24 cellular contexts compared by ENCODE assay signal in the genomic region with DNA sequence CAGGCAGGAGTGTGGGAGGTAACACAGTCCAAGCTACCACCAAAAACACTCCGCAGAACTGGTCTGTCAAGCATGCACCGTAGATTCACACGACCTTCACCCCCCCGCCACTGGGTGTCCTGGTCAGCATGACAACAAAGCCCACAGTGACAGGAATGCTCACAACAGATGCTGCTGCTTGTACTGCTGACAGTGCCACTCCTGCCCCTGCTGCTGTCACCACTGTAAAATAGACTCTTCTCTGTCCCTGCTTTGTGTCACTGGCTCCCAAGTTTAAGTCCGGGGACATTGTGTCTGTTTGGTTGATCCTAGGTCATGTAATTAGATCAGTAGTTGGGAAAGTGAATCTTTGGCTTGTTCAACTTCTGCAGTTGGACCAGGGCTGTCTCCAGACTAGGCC. TPM values are rescaled to one million over a fixed set of nuclear protein-coding genes. Genes with fewer than 3 reads are reported as not detected.
DNase-seq lines count a peak whose midpoint lies in the region; ATAC-seq, FAIRE-seq and TF ChIP-seq lines count a peak whose summit lies in the region.
"Had no signal": no experiment of that assay in that cellular context is flagged by ENCODE, and none has a peak within 500 bp of the region (broad histone marks: within the 10 kb centered on the region; RNA-seq: fewer than 3 reads in every experiment).

No MANE protein-coding gene starts in this region.

- no peaks in the 10 kb centered on the region for H3F3A ChIP-seq in SK-N-SH (replicated peaks; ENCODE audit: insufficient read depth)

- H3K27ac ChIP-seq in SK-N-SH (ENCODE audit: low read depth in 2 of 2, low read length in 1 of 2): no peak overlapping the region
- H3K27ac ChIP-seq in upper lobe of right lung: no peak overlapping the region
- H3K27ac ChIP-seq: adrenal gland, ovary had no signal

- no peaks in the 10 kb centered on the region for H4K20me1 ChIP-seq in SK-N-SH (ENCODE audit: insufficient read depth)

- H3K9me3 ChIP-seq in SK-N-SH: no peaks in the 10 kb centered on the region
- H3K9me3 ChIP-seq in upper lobe of right lung: no peaks in the 10 kb centered on the region
- H3K9me3 ChIP-seq: adrenal gland, ovary had no signal

- H3K27me3 ChIP-seq in SK-N-SH (ENCODE audit: insufficient read depth) (no peaks in the 10 kb centered on the region), bronchial epithelial cell (ENCODE audit: control insufficient read depth, insufficient read depth, low read length) (peaks cover 3% of the 10 kb centered on the region), upper lobe of right lung (no peaks in the 10 kb centered on the region)
- H3K27me3 ChIP-seq: adrenal gland, ovary had no signal

- H3K9ac ChIP-seq in SK-N-SH: no peak overlapping the region

- DNase-seq in SK-N-SH (peak; percentile 64), bronchial epithelial cell (ENCODE audit: low read depth) (no peak), left lobe of liver (ENCODE audit: low spot score) (no peak), upper lobe of right lung (no peak)
- no peak for DNase-seq in stimulated activated CD4-positive, alpha-beta T cell treated with anti-CD3 and anti-CD28 coated beads, Interleukin-2, amount 100 ng/mL, for 24 hours
- DNase-seq: activated CD4-positive, alpha-beta T cell treated with anti-CD3 and anti-CD28 coated beads, Interleukin-2, amount 50 U/mL, for 48 hours; activated gamma-delta T cell treated with Interleukin-2 at 50 U/mL for 16 hours; dermis blood vessel endothelial cell; foreskin melanocyte; GF-D8; NCI-H2029; NCI-H446; ovary; stimulated activated CD4-positive, alpha-beta T cell treated with anti-CD3 and anti-CD28 coated beads, Interleukin-4, amount 100 ng/mL, for 24 hours; T-helper 17 cell had no signal

- H3K4me2 ChIP-seq in SK-N-SH: no peak overlapping the region

- no peak for TF ChIP-seq EP300 in SK-N-SH (IDR thresholded peaks at IDR 0.05; ENCODE audit: borderline replicate concordance in 1 of 2, low read depth in 1 of 2, low read length in 1 of 2)

- no peak for TF ChIP-seq CTCF in SK-N-SH (IDR thresholded peaks at IDR 0.05)
- no peak for TF ChIP-seq CTCF in bronchial epithelial cell (IDR thresholded peaks at IDR 0.05; ENCODE audit: insufficient read depth, low read length, severe bottlenecking)
- no peak for TF ChIP-seq CTCF in upper lobe of right lung (IDR thresholded peaks at IDR 0.05)

- no peaks in the 10 kb centered on the region for H3K36me3 ChIP-seq in SK-N-SH (replicated peaks in 1 of 2; ENCODE audit: control insufficient read depth in 1 of 2, insufficient read depth in 2 of 2, low read length in 1 of 2)
- no peaks in the 10 kb centered on the region for H3K36me3 ChIP-seq in bronchial epithelial cell (ENCODE audit: control insufficient read depth, insufficient read depth, low read length)
- H3K36me3 ChIP-seq in upper lobe of right lung: no peaks in the 10 kb centered on the region
- H3K36me3 ChIP-seq: adrenal gland, ovary had no signal

- intact Hi-C loops in upper lobe of right lung (cut with DNase I): no loop called here

- no peak overlapping the region for H2AFZ ChIP-seq in SK-N-SH (ENCODE audit: low read depth)

- ATAC-seq in SK-N-SH treated with all-trans-retinoic acid at 6 μM for 48 hours: no peak
- ATAC-seq in left lobe of liver: peak; percentile 63
- peak; percentile 39 for ATAC-seq in upper lobe of right lung
- ATAC-seq in GM19397 (IDR thresholded peaks at IDR 0.05; ENCODE audit: unreplicated experiment): no peak
- no peak for ATAC-seq in GM18873 (IDR thresholded peaks at IDR 0.05; ENCODE audit: low FRiP score, unreplicated experiment)
- ATAC-seq: GM12878, T-helper 17 cell had no signal

- 36% methylated on average over 3 of the region's 5 CpGs for WGBS in SK-N-SH (ENCODE audit: low lambda C conversion rate)

- POLR2A ChIA-PET in SK-N-SH (lab: Yijun Ruan, JAX): no interaction called here

- no peak for TF ChIP-seq RAD21 in SK-N-SH (IDR thresholded peaks at IDR 0.05; ENCODE audit: low read length)

- CTCF ChIA-PET in SK-N-SH (lab: Yijun Ruan, JAX): interaction anchor here (1.0 kb wide), 1 partner anchor 259 kb away, joined by 3 read pairs; no protein-coding TSS in a partner anchor

- H3K4me3 ChIP-seq in SK-N-SH (ENCODE audit: low read depth in 2 of 2, low read length in 1 of 2): no peak overlapping the region
- no peak overlapping the region for H3K4me3 ChIP-seq in bronchial epithelial cell (ENCODE audit: low read depth, low read length)
- H3K4me3 ChIP-seq in upper lobe of right lung: no peak overlapping the region
- H3K4me3 ChIP-seq: adrenal gland, GM12878, ovary had no signal

- H3K4me1 ChIP-seq in SK-N-SH (ENCODE audit: control insufficient read depth in 1 of 2, insufficient read depth in 2 of 2, low read depth in 1 of 2, low read length in 1 of 2) (peaks cover 0 to 3% of the 10 kb centered on the region in 2 experiments; a peak in 1 of 4 replicates), upper lobe of right lung (no peaks in the 10 kb centered on the region)
- H3K4me1 ChIP-seq: adrenal gland had no signal

- H3K79me2 ChIP-seq in SK-N-SH (ENCODE audit: insufficient read depth): no peaks in the 10 kb centered on the region

- FAIRE-seq in bronchial epithelial cell (lab: Jason Lieb, UNC): peak; percentile 32
- FAIRE-seq: GM12878 had no signal

- H3K9me2 ChIP-seq in SK-N-SH: no peaks in the 10 kb centered on the region

TF ChIP-seq in SK-N-SH treated with all-trans-retinoic acid at 6 μM for 48 hours, 23 proteins besides CTCF, POLR2A, EP300 and RAD21:
- no peak for TF ChIP-seq RARB (CRISPR knock-in tag; IDR thresholded peaks at IDR 0.05)
- TF ChIP-seq ISL1 (CRISPR knock-in tag; IDR thresholded peaks at IDR 0.05): no peak
- no peak for TF ChIP-seq OSR1 (CRISPR knock-in tag; IDR thresholded peaks at IDR 0.05)
- TF ChIP-seq ZFP3 (CRISPR knock-in tag; IDR thresholded peaks at IDR 0.05): no peak

RNA-seq across cellular contexts. Expression of a gene that starts 7.0 kb away (rescaled TPM):
- not detected in 2 replicates for polyA plus RNA-seq in SK-N-SH (2012; rRNA removed)
- polyA plus RNA-seq in SK-N-SH (2012; cell fraction: cytosol; rRNA removed): not detected in 2 replicates
- not detected in 2 replicates for polyA plus RNA-seq in SK-N-SH (2012; cell fraction: nucleus; rRNA removed)
- total RNA-seq in bronchial epithelial cell (not detected in 2 replicates), left lobe of liver (not detected), upper lobe of right lung (not detected)
- total RNA-seq: adrenal gland, dermis blood vessel endothelial cell, GM12878, liver, ovary, skeletal muscle tissue, T-helper 17 cell, ureter had no signal
- polyA plus RNA-seq: adrenal gland, CD14-positive monocyte, GM12878, liver, ovary had no signal

RNA-seq across cellular contexts. Expression of a gene that starts 22.6 kb away (rescaled TPM):
- not detected in 2 replicates for polyA plus RNA-seq in SK-N-SH (2012; rRNA removed)
- 0.01 TPM in 1 of 2 replicates, not detected in the other for polyA plus RNA-seq in SK-N-SH (2012; cell fraction: cytosol; rRNA removed)
- polyA plus RNA-seq in SK-N-SH (2012; cell fraction: nucleus; rRNA removed): 0.05 TPM in 1 of 2 replicates, not detected in the other
- total RNA-seq in bronchial epithelial cell (not detected in 2 replicates), left lobe of liver (1.9 TPM), upper lobe of right lung (29.9 TPM)
- total RNA-seq: GM12878, T-helper 17 cell had no signal
- polyA plus RNA-seq: CD14-positive monocyte, GM12878 had no signal

RNA-seq across cellular contexts. Expression of a gene that starts 37.5 kb away (rescaled TPM):
- polyA plus RNA-seq in SK-N-SH (2012; rRNA removed): 4.1 and 5.6 TPM in 2 replicates
- 1.8 and 2.2 TPM in 2 replicates for polyA plus RNA-seq in SK-N-SH (2012; cell fraction: cytosol; rRNA removed)
- 23.5 and 27.7 TPM in 2 replicates for polyA plus RNA-seq in SK-N-SH (2012; cell fraction: nucleus; rRNA removed)
- 0.26 and 0.38 TPM in 2 replicates for total RNA-seq in bronchial epithelial cell
- 2.3 TPM for total RNA-seq in left lobe of liver
- 7.4 TPM for total RNA-seq in upper lobe of right lung

RNA-seq across cellular contexts. Expression of a gene that starts 44.2 kb away (rescaled TPM):
- 47.3 and 55.9 TPM in 2 replicates for polyA plus RNA-seq in SK-N-SH (2012; rRNA removed)
- 32.3 and 39.9 TPM in 2 replicates for polyA plus RNA-seq in SK-N-SH (2012; cell fraction: cytosol; rRNA removed)
- 65.4 and 76.4 TPM in 2 replicates for polyA plus RNA-seq in SK-N-SH (2012; cell fraction: nucleus; rRNA removed)
- total RNA-seq in bronchial epithelial cell (11.1 and 11.8 TPM in 2 replicates), left lobe of liver (6.6 TPM), upper lobe of right lung (31.0 TPM)

Comparison
In these comparisons a context has a peak if more than half of its experiments do, and no peak if none do; other contexts are left out.
1. ATAC-seq: peak in left lobe of liver (single experiment) and upper lobe of right lung (single experiment); none in SK-N-SH treated with all-trans-retinoic acid at 6 μM for 48 hours (single experiment), GM19397 (single experiment) and GM18873 (single experiment).
2. RNA of a gene that starts 22.6 kb away (total RNA-seq): 29.9 TPM in upper lobe of right lung (single experiment); 1.9 TPM in left lobe of liver (single experiment) and not detected in bronchial epithelial cell; every median in the first group is over 10 times any median in the second.